Comparison of ENCODE assay signal across 26 cellular contexts in the genomic region with DNA sequence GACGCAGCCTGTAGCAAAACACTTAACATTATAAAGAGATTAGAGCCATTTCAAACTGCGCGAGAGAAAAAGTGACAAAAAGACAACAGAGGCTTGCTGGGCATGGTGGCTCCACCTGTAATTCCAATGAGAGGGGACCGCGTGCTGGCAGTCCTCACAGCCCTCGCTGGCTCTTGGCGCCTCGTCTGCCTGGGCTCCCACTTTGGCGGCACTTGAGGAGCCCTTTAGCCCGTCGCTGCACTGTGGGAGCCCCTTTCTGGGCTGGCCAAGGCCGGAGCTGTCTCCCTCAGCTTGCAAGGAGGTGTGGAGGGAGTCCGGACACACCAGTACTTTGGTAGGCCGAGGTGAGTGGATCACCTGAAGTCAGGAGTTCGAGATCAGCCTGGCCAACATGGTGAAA.
"Had no signal": no experiment of that assay in that cellular context is flagged by ENCODE, and none has a peak within 500 bp of the region (broad histone marks: within the 10 kb centered on the region; RNA-seq: fewer than 3 reads in every experiment).

No MANE protein-coding gene starts in this region.

- H2AFZ ChIP-seq: PC-9 had no signal

- H3K4me3 Mint-ChIP-seq: activated CD4-positive, alpha-beta memory T cell treated with anti-CD3 and anti-CD28 coated beads, Interleukin-2, amount 10 ng/mL, durations not matched to agents 7 days and 5 days; activated naive CD4-positive, alpha-beta T cell treated with anti-CD3 and anti-CD28 coated beads, Interleukin-2, amount 50 U/mL, for 24 hours; T-cell; T-helper 17 cell had no signal

- ATAC-seq: Right ventricle myocardium inferior, SK-N-SH treated with all-trans-retinoic acid at 6 μM for 48 hours, T-helper 17 cell had no signal

- H3K36me3 Mint-ChIP-seq: activated naive CD4-positive, alpha-beta T cell treated with anti-CD3 and anti-CD28 coated beads, Interleukin-2, amount 50 U/mL, for 24 hours had no signal

- H3K4me2 ChIP-seq: PC-9 had no signal

- H3K27ac ChIP-seq: brain microvascular endothelial cell, PC-9, RWPE1, WERI-Rb-1 had no signal

- H3K27ac Mint-ChIP-seq: activated CD4-positive, alpha-beta memory T cell treated with anti-CD3 and anti-CD28 coated beads, Interleukin-2, amount 10 ng/mL, durations not matched to agents 7 days and 5 days; activated naive CD4-positive, alpha-beta T cell treated with anti-CD3 and anti-CD28 coated beads, Interleukin-2, amount 50 U/mL, for 24 hours; activated T-helper 2 cell treated with anti-CD3 and anti-CD28 coated beads, Interferon-gamma antibody, Interleukin-2, Interleukin-4, amounts not matched to agents 10 μg/mL and 5 μg/mL and 100 μg/mL, durations not matched to agents 14 hours and 24 hours and 36 hours; T-cell; T-helper 17 cell had no signal

- H3K4me3 ChIP-seq: PC-9 had no signal

- DNase-seq: activated CD4-positive, alpha-beta memory T cell treated with anti-CD3 and anti-CD28 coated beads, Interleukin-2, amount 10 ng/mL, durations not matched to agents 7 days and 5 days; activated CD4-positive, alpha-beta T cell treated with anti-CD3 and anti-CD28 coated beads for 1 hour; activated gamma-delta T cell; amniotic stem cell; aorta; brain microvascular endothelial cell; central memory CD4-positive, alpha-beta T cell; NCI-H1048; NCI-H1105 treated with DMSO at 0.1 percent for 48 hours; NCI-H1436; NCI-H1694; NCI-H1930; NCI-H2081 treated with DMSO at 0.1 percent for 48 hours; NCI-H345; NCI-H524 treated with DMSO at 0.1 percent for 48 hours; PC-9; SIG-M5; T-helper 17 cell; WERI-Rb-1 had no signal

- H3K27me3 Mint-ChIP-seq: activated CD4-positive, alpha-beta memory T cell treated with anti-CD3 and anti-CD28 coated beads, Interleukin-2, amount 10 ng/mL, durations not matched to agents 7 days and 5 days; activated naive CD4-positive, alpha-beta T cell treated with anti-CD3 and anti-CD28 coated beads, Interleukin-2, amount 50 U/mL, for 24 hours; T-cell; T-helper 17 cell had no signal

- H3K9me3 Mint-ChIP-seq: activated CD4-positive, alpha-beta memory T cell treated with anti-CD3 and anti-CD28 coated beads, Interleukin-2, amount 10 ng/mL, durations not matched to agents 7 days and 5 days; activated naive CD4-positive, alpha-beta T cell treated with anti-CD3 and anti-CD28 coated beads, Interleukin-2, amount 50 U/mL, for 24 hours; activated T-helper 2 cell treated with anti-CD3 and anti-CD28 coated beads, Interferon-gamma antibody, Interleukin-2, Interleukin-4, amounts not matched to agents 10 μg/mL and 5 μg/mL and 100 μg/mL, durations not matched to agents 14 hours and 24 hours and 36 hours; T-cell had no signal

- FAIRE-seq: RCC 7860 had no signal

- H3K36me3 ChIP-seq: brain microvascular endothelial cell, WERI-Rb-1 had no signal

- H3K27me3 ChIP-seq: brain microvascular endothelial cell had no signal

- H3K4me1 Mint-ChIP-seq: activated naive CD4-positive, alpha-beta T cell treated with anti-CD3 and anti-CD28 coated beads, Interleukin-2, amount 50 U/mL, for 24 hours had no signal
